Comparison of ENCODE assay signal across 17 cellular contexts in genomic region chr10:581776-582330, GRCh38.
"Had no signal": no experiment of that assay in that cellular context is flagged by ENCODE, and none has a peak within 500 bp of the region (broad histone marks: within the 10 kb centered on the region; RNA-seq: fewer than 3 reads in every experiment).

No MANE protein-coding gene starts in this region.

- FAIRE-seq: frontal cortex, TTC549 had no signal

- H3K27me3 ChIP-seq: breast epithelium, heart left ventricle had no signal

- H3K9me3 ChIP-seq: breast epithelium, heart left ventricle, lower lobe of right lung had no signal

- H3K4me1 ChIP-seq: breast epithelium had no signal

- DNase-seq: activated B cell treated with CpG ODN at 0.5 μM for 24 hours; activated CD4-positive, alpha-beta T cell treated with anti-CD3 and anti-CD28 coated beads, Interleukin-2, amount 50 U/mL, for 1 hour; activated naive CD4-positive, alpha-beta T cell treated with Interleukin-2 at 50 U/mL for 16 hours; activated T-cell treated with anti-CD3 and anti-CD28 coated beads for 4 hours; anterior cingulate cortex; dermis blood vessel endothelial cell; effector memory CD8-positive, alpha-beta T cell; heart left ventricle; lower lobe of right lung; nephron progenitor cell; stimulated activated CD4-positive, alpha-beta T cell treated with anti-CD3 and anti-CD28 coated beads, Interleukin-12 subunit alpha, Interleukin-12 subunit beta, amount 100 ng/mL, for 4 hours; T-helper 17 cell had no signal

- H3K9me3 Mint-ChIP-seq: effector memory CD8-positive, alpha-beta T cell; nephron progenitor cell had no signal

- H3K27me3 Mint-ChIP-seq: activated B cell treated with CpG ODN at 0.5 μM for 24 hours had no signal

- H3K36me3 Mint-ChIP-seq: mesothelial cell of epicardium; stimulated activated effector memory CD8-positive, alpha-beta T cell treated with anti-CD3 and anti-CD28 coated beads, Interleukin-12 subunit alpha, Interleukin-12 subunit beta, amount 100 ng/mL, for 72 hours had no signal

- H3K4me3 ChIP-seq: breast epithelium, heart left ventricle, lower lobe of right lung had no signal

- H3K4me1 Mint-ChIP-seq: activated B cell treated with CpG ODN at 0.5 μM for 24 hours; stimulated activated effector memory CD8-positive, alpha-beta T cell treated with anti-CD3 and anti-CD28 coated beads, Interleukin-12 subunit alpha, Interleukin-12 subunit beta, amount 100 ng/mL, for 72 hours had no signal

- H3K27ac ChIP-seq: lower lobe of right lung had no signal

- H3K4me3 Mint-ChIP-seq: activated B cell treated with CpG ODN at 0.5 μM for 24 hours; effector memory CD8-positive, alpha-beta T cell; mesothelial cell of epicardium; nephron progenitor cell; stimulated activated effector memory CD8-positive, alpha-beta T cell treated with anti-CD3 and anti-CD28 coated beads, Interleukin-12 subunit alpha, Interleukin-12 subunit beta, amount 100 ng/mL, for 72 hours; T-helper 17 cell had no signal

- ATAC-seq: effector memory CD8-positive, alpha-beta T cell; lower lobe of right lung; stimulated activated effector memory CD8-positive, alpha-beta T cell treated with anti-CD3 and anti-CD28 coated beads, Interleukin-12 subunit alpha, Interleukin-12 subunit beta, amount 100 ng/mL, for 72 hours; T-helper 17 cell had no signal

- H3K27ac Mint-ChIP-seq: activated B cell treated with CpG ODN at 0.5 μM for 24 hours; effector memory CD8-positive, alpha-beta T cell; mesothelial cell of epicardium; stimulated activated effector memory CD8-positive, alpha-beta T cell treated with anti-CD3 and anti-CD28 coated beads, Interleukin-12 subunit alpha, Interleukin-12 subunit beta, amount 100 ng/mL, for 72 hours; T-helper 17 cell had no signal

- H3K36me3 ChIP-seq: breast epithelium, heart left ventricle, lower lobe of right lung had no signal
